In genomic region chr2:121748202-121748601, GRCh38 we compare ENCODE assay signal across 8 cellular contexts. TPM values are rescaled to one million over a fixed set of nuclear protein-coding genes. Genes with fewer than 3 reads are reported as not detected.
DNase-seq lines count a peak whose midpoint lies in the region; ATAC-seq, FAIRE-seq and TF ChIP-seq lines count a peak whose summit lies in the region.

No MANE protein-coding gene starts in this region.

- H3K79me2 ChIP-seq in fibroblast of lung (ENCODE audit: control insufficient read depth, insufficient read depth, low read length): no peaks in the 10 kb centered on the region

- in situ Hi-C loops in Panc1 (cut with HindIII; ENCODE audit: low pct_unique_long_range_greater_than_20kb, low sequenced_read_pairs): no loop called here

- BruUV-seq in Panc1 (replicated peaks; lab: Mats Ljungman, UMichigan): no TSS peak

- TF ChIP-seq CTCF in AG10803 (conservative IDR thresholded peaks at IDR 0.05; ENCODE audit: low read length) (peak; percentile 53), Panc1 (IDR thresholded peaks at IDR 0.05) (no peak), fibroblast of lung (conservative IDR thresholded peaks at IDR 0.05 in 1 of 2, IDR thresholded peaks at IDR 0.05 in 1 of 2; ENCODE audit: low read depth in 1 of 2, low read length in 2 of 2) (peak; percentile 41 to 60)

- intact Hi-C loops in Panc1 (cut with micrococcal nuclease; ENCODE audit: unreplicated experiment): no loop called here

- H4K20me1 ChIP-seq in fibroblast of lung (ENCODE audit: control insufficient read depth, extremely low read depth, insufficient read depth, low read length): no peaks in the 10 kb centered on the region

- ATAC-seq in GM21576 (IDR thresholded peaks at IDR 0.05; ENCODE audit: unreplicated experiment): peak; percentile 67
- peak; percentile 90 for ATAC-seq in Panc1

- no peak for FAIRE-seq in GM12891 (lab: Jason Lieb, UNC)

- H3K9ac ChIP-seq in fibroblast of lung (ENCODE audit: insufficient read depth, low read length): no peak overlapping the region

- H2AFZ ChIP-seq in fibroblast of lung (ENCODE audit: low read length): peak overlapping the region; percentile 40

- H3K27ac ChIP-seq in Panc1 (ENCODE audit: low read length) (no peak overlapping the region), fibroblast of lung (ENCODE audit: insufficient read depth, low read length) (no peak overlapping the region)

- peak; percentile 52 for DNase-seq in AG10803 (ENCODE audit: low read depth)
- no peak for DNase-seq in Panc1 (ENCODE audit: low read depth, low spot score)
- DNase-seq in fibroblast of lung (ENCODE audit: low read depth in 2 of 2): peak; percentile 24 to 61
- no peak for DNase-seq in NCI-H1105 (lab: John Stamatoyannopoulos, UW)
- no peak for DNase-seq in GM12891 (ENCODE audit: insufficient read length, low spot score)
- DNase-seq in inferior parietal cortex (ENCODE audit: extremely low spot score): no peak
- DNase-seq in OCI-M2 (lab: John Stamatoyannopoulos, UW; ENCODE audit: unreplicated experiment): no peak

- no peaks in the 10 kb centered on the region for H3K36me3 ChIP-seq in Panc1 (ENCODE audit: control insufficient read depth, insufficient read depth, low read length)
- H3K36me3 ChIP-seq in fibroblast of lung (ENCODE audit: control insufficient read depth, insufficient read depth, low read length): no peaks in the 10 kb centered on the region

- TF ChIP-seq POLR2A in GM12891 (IDR thresholded peaks at IDR 0.05; ENCODE audit: low read depth, low read length): no peak

- CTCF ChIA-PET in Panc1 (lab: Charles Lee): interaction anchor here (0.5 kb wide), 1 partner anchor 12 kb away, joined by 10 read pairs; the partner anchor contains the start of gene NIFK

- no peaks in the 10 kb centered on the region for H3K27me3 ChIP-seq in Panc1 (ENCODE audit: control insufficient read depth, insufficient read depth, low read length)
- no peaks in the 10 kb centered on the region for H3K27me3 ChIP-seq in fibroblast of lung (ENCODE audit: control insufficient read depth, insufficient read depth, low read length)

- H3K4me1 ChIP-seq in Panc1 (ENCODE audit: control insufficient read depth, insufficient read depth, low read length) (no peaks in the 10 kb centered on the region), fibroblast of lung (ENCODE audit: control insufficient read depth, extremely low read depth, insufficient read depth, low read length) (no peaks in the 10 kb centered on the region)

- no peak overlapping the region for H3K4me2 ChIP-seq in fibroblast of lung (ENCODE audit: extremely low read depth, insufficient read depth, low read length)

- H3K9me3 ChIP-seq in Panc1 (ENCODE audit: control insufficient read depth, insufficient read depth, low read depth, low read length) (no peaks in the 10 kb centered on the region), fibroblast of lung (ENCODE audit: control insufficient read depth, insufficient read depth, low read depth, low read length) (no peaks in the 10 kb centered on the region)

- POLR2A ChIA-PET in Panc1 (lab: Charles Lee): no interaction called here

- H3K4me3 ChIP-seq in AG10803 (ENCODE audit: low read length): no peak overlapping the region
- no peak overlapping the region for H3K4me3 ChIP-seq in Panc1 (ENCODE audit: low read depth in 2 of 2, low read length in 2 of 2)
- H3K4me3 ChIP-seq in fibroblast of lung (replicated peaks in 1 of 4; ENCODE audit: control extremely low read depth in 1 of 4, insufficient read depth in 1 of 4, low read depth in 3 of 4, low read length in 4 of 4): no peak overlapping the region

TF ChIP-seq in GM12891, 5 proteins besides CTCF, POLR2A, EP300 and RAD21:
- TF ChIP-seq POU2F2 (IDR thresholded peaks at IDR 0.05; ENCODE audit: low read depth, low read length): no peak
- TF ChIP-seq POLR2AphosphoS5 (IDR thresholded peaks at IDR 0.05; ENCODE audit: low read depth, low read length): no peak
- no peak for TF ChIP-seq PAX5 (IDR thresholded peaks at IDR 0.05; ENCODE audit: insufficient read depth, low read length, severe bottlenecking)
- TF ChIP-seq SPI1 (IDR thresholded peaks at IDR 0.05; ENCODE audit: low read depth, low read length): no peak

RNA-seq across cellular contexts. Expression of gene TSN, which starts 7.2 kb away (rescaled TPM):
- total RNA-seq in Panc1 (2021; ENCODE audit: unreplicated experiment) (96.0 TPM), fibroblast of lung (40.0 and 42.9 TPM in 2 replicates)
- polyA plus RNA-seq in Panc1 (2012; ENCODE audit: insufficient read length): 70.7 TPM
- 50.4 and 59.0 TPM in 2 replicates for polyA plus RNA-seq in fibroblast of lung
- polyA plus RNA-seq in fibroblast of lung (2012): 36.9 and 46.6 TPM in 2 replicates
- polyA minus RNA-seq in fibroblast of lung (ENCODE audit: low replicate concordance): 12.3 and 35.9 TPM in 2 replicates
- polyA plus RNA-seq in GM12891 (2012; ENCODE audit: low read depth, missing spikeins): 27.5 TPM

RNA-seq across cellular contexts. Expression of gene NIFK, which starts 11.5 kb away (rescaled TPM):
- total RNA-seq in Panc1 (2021; ENCODE audit: unreplicated experiment) (84.5 TPM), fibroblast of lung (45.5 and 47.4 TPM in 2 replicates)
- polyA plus RNA-seq in Panc1 (2012; ENCODE audit: insufficient read length): 24.9 TPM
- 30.7 and 38.7 TPM in 2 replicates for polyA plus RNA-seq in fibroblast of lung
- polyA plus RNA-seq in fibroblast of lung (2012): 35.3 and 50.9 TPM in 2 replicates
- polyA minus RNA-seq in fibroblast of lung (ENCODE audit: low replicate concordance): 3.1 and 4.0 TPM in 2 replicates
- 59.5 TPM for polyA plus RNA-seq in GM12891 (2012; ENCODE audit: low read depth, missing spikeins)

Comparison
In these comparisons a context has a peak if more than half of its experiments do, and no peak if none do; other contexts are left out.
1. DNase-seq: peak in AG10803 (single experiment) and fibroblast of lung (2 of 2); none in Panc1 (single experiment), NCI-H1105 (single experiment), GM12891 (single experiment), inferior parietal cortex (single experiment) and OCI-M2 (single experiment).